In genomic region chr2:144137269-144137668, GRCh38 we compare ENCODE assay signal across 32 cellular contexts.
"Had no signal": no experiment of that assay in that cellular context is flagged by ENCODE, and none has a peak within 500 bp of the region (broad histone marks: within the 10 kb centered on the region; RNA-seq: fewer than 3 reads in every experiment).

No MANE protein-coding gene starts in this region.

- DNase-seq: activated CD4-positive, alpha-beta T cell treated with anti-CD3 and anti-CD28 coated beads for 4 hours; activated CD4-positive, alpha-beta T cell treated with anti-CD3 and anti-CD28 coated beads, Interleukin-2, amount 50 U/mL, for 4 hours; activated CD4-positive, CD25-positive, alpha-beta regulatory T cell; activated effector memory CD4-positive, alpha-beta T cell treated with anti-CD3 and anti-CD28 coated beads, Interleukin-2, amount 50 U/mL, for 16 hours; activated naive CD4-positive, alpha-beta T cell treated with anti-CD3 and anti-CD28 coated beads for 36 hours; activated naive CD8-positive, alpha-beta T cell treated with anti-CD3 and anti-CD28 coated beads for 36 hours; activated T-cell treated with anti-CD3 and anti-CD28 coated beads for 4 hours; adrenal gland; aorta; cerebellar nuclear complex; effector memory CD8-positive, alpha-beta T cell; gastrocnemius medialis; glutamatergic neuron; left lung; lower lobe of right lung; naive B cell; nephron progenitor cell; psoas muscle; sigmoid colon; stimulated activated CD4-positive, alpha-beta T cell treated with anti-CD3 and anti-CD28 coated beads, Interleukin-2, amount 100 ng/mL, for 48 hours; T-helper 1 cell; uterus had no signal

- H2AFZ ChIP-seq: parathyroid adenoma had no signal

- H3K36me3 ChIP-seq: adrenal gland, cardiac muscle cell, gastrocnemius medialis, lower lobe of right lung, sigmoid colon, thoracic aorta, uterus had no signal

- H3K4me3 ChIP-seq: adrenal gland, cardiac muscle cell, coronary artery, gastrocnemius medialis, left lung, lower lobe of right lung, psoas muscle, sigmoid colon, thoracic aorta, uterus had no signal

- H3K27ac ChIP-seq: cardiac muscle cell, coronary artery, gastrocnemius medialis, lower lobe of right lung, parathyroid adenoma, psoas muscle, sigmoid colon, thoracic aorta, uterus had no signal

- H3K9ac ChIP-seq: parathyroid adenoma had no signal

- FAIRE-seq: islet of Langerhans had no signal

- H3K4me1 ChIP-seq: gastrocnemius medialis, parathyroid adenoma, psoas muscle, sigmoid colon, uterus had no signal

- H3K4me3 Mint-ChIP-seq: activated naive CD4-positive, alpha-beta T cell treated with anti-CD3 and anti-CD28 coated beads for 36 hours; activated naive CD8-positive, alpha-beta T cell treated with anti-CD3 and anti-CD28 coated beads for 36 hours; activated T-helper 1 cell treated with anti-CD3 and anti-CD28 coated beads, Interleukin-12 subunit alpha, Interleukin-12 subunit beta, Interleukin-2, Interleukin-4 antibody, amounts not matched to agents 30 ng/mL and 10 ng/mL and 1 ng/mL, durations not matched to agents 14 hours and 24 hours and 36 hours; brain; effector memory CD8-positive, alpha-beta T cell; naive B cell; nephron progenitor cell; stimulated activated naive CD8-positive, alpha-beta T cell treated with anti-CD3 and anti-CD28 coated beads, Interleukin-15, Interleukin-2, amounts not matched to agents 100 ng/mL and 50 ng/mL, for 24 hours; T-helper 2 cell treated with Interferon-gamma antibody and Interleukin-4, amounts not matched to agents 5 μg/mL and 100 μg/mL, for 36 hours; type B pancreatic cell had no signal

- H3K27me3 ChIP-seq: adrenal gland, cardiac muscle cell, gastrocnemius medialis, left lung, sigmoid colon, uterus had no signal

- ATAC-seq: effector memory CD8-positive, alpha-beta T cell; gastrocnemius medialis; psoas muscle had no signal

- H3K9me3 ChIP-seq: adrenal gland, gastrocnemius medialis, left lung, lower lobe of right lung, psoas muscle, sigmoid colon, thoracic aorta, uterus had no signal

- H3K27ac Mint-ChIP-seq: activated naive CD4-positive, alpha-beta T cell treated with anti-CD3 and anti-CD28 coated beads for 36 hours; activated naive CD8-positive, alpha-beta T cell treated with anti-CD3 and anti-CD28 coated beads for 36 hours; activated T-helper 1 cell treated with anti-CD3 and anti-CD28 coated beads, Interleukin-12 subunit alpha, Interleukin-12 subunit beta, Interleukin-2, Interleukin-4 antibody, amounts not matched to agents 30 ng/mL and 10 ng/mL and 1 ng/mL, durations not matched to agents 14 hours and 24 hours and 36 hours; effector memory CD8-positive, alpha-beta T cell; stimulated activated naive CD8-positive, alpha-beta T cell treated with anti-CD3 and anti-CD28 coated beads, Interleukin-15, Interleukin-2, amounts not matched to agents 100 ng/mL and 50 ng/mL, for 24 hours; T-helper 2 cell treated with Interferon-gamma antibody and Interleukin-4, amounts not matched to agents 5 μg/mL and 100 μg/mL, for 36 hours; type B pancreatic cell had no signal

- H3K27me3 Mint-ChIP-seq: activated naive CD8-positive, alpha-beta T cell treated with anti-CD3 and anti-CD28 coated beads for 36 hours; brain; effector memory CD8-positive, alpha-beta T cell; naive B cell; stimulated activated naive CD8-positive, alpha-beta T cell treated with anti-CD3 and anti-CD28 coated beads, Interleukin-15, Interleukin-2, amounts not matched to agents 100 ng/mL and 50 ng/mL, for 24 hours had no signal

- H3K79me2 ChIP-seq: parathyroid adenoma had no signal

- H3K9me3 Mint-ChIP-seq: activated naive CD4-positive, alpha-beta T cell treated with anti-CD3 and anti-CD28 coated beads for 36 hours; activated naive CD8-positive, alpha-beta T cell treated with anti-CD3 and anti-CD28 coated beads for 36 hours; activated T-helper 1 cell treated with anti-CD3 and anti-CD28 coated beads, Interleukin-12 subunit alpha, Interleukin-12 subunit beta, Interleukin-2, Interleukin-4 antibody, amounts not matched to agents 30 ng/mL and 10 ng/mL and 1 ng/mL, durations not matched to agents 14 hours and 24 hours and 36 hours; brain; effector memory CD8-positive, alpha-beta T cell; naive B cell; nephron progenitor cell; stimulated activated naive CD8-positive, alpha-beta T cell treated with anti-CD3 and anti-CD28 coated beads, Interleukin-15, Interleukin-2, amounts not matched to agents 100 ng/mL and 50 ng/mL, for 24 hours; T-helper 2 cell treated with Interferon-gamma antibody and Interleukin-4, amounts not matched to agents 5 μg/mL and 100 μg/mL, for 36 hours; type B pancreatic cell had no signal
